21 cellular contexts compared by ENCODE assay signal in genomic region chr5:86152988-86153560, GRCh38.
DNase-seq lines count a peak whose midpoint lies in the region; ATAC-seq, FAIRE-seq and TF ChIP-seq lines count a peak whose summit lies in the region.
"Had no signal": no experiment of that assay in that cellular context is flagged by ENCODE, and none has a peak within 500 bp of the region (broad histone marks: within the 10 kb centered on the region; RNA-seq: fewer than 3 reads in every experiment).

No MANE protein-coding gene starts in this region.

- no peak overlapping the region for H3K56ac ChIP-seq in H1 (replicated peaks; ENCODE audit: insufficient read length, low read depth, low read length)

- H3K14ac ChIP-seq in H1 (ENCODE audit: insufficient read length), result no peak overlapping the region

- H3K79me1 ChIP-seq in H1 (ENCODE audit: low read depth, low read length), result no peaks in the 10 kb centered on the region

- H3K27me3 ChIP-seq in H1 (replicated peaks in 1 of 4; ENCODE audit: control insufficient read depth in 3 of 4, extremely low read depth in 1 of 4, insufficient read depth in 3 of 4, low read length in 3 of 4), result no peaks in the 10 kb centered on the region

- no peak overlapping the region for H3K4me3 ChIP-seq in H1 (ENCODE audit: extremely low read depth in 1 of 4, insufficient read depth in 2 of 4, low read depth in 3 of 4, low read length in 4 of 4)
- H3K4me3 ChIP-seq in foreskin fibroblast (ENCODE audit: low read depth in 1 of 2, low read length in 2 of 2), result no peak overlapping the region
- H3K4me3 ChIP-seq: SK-N-MC had no signal

- no peak overlapping the region for H3K18ac ChIP-seq in H1 (ENCODE audit: extremely low read depth, low read length)

- H2AFZ ChIP-seq in H1 (ENCODE audit: low read length), result 0 out of 2 replicates have a peak overlapping the region, but pooled peaks have one; percentile 35

- no peak overlapping the region for H3K23ac ChIP-seq in H1 (ENCODE audit: insufficient read length)

- no peak overlapping the region for H4K8ac ChIP-seq in H1 (ENCODE audit: extremely low read depth, insufficient read depth, low read length)

- H3K4me2 ChIP-seq in H1 (ENCODE audit: insufficient read depth in 1 of 2, low read depth in 2 of 2, low read length in 2 of 2), result no peak overlapping the region

- TF ChIP-seq POLR2A in H1 (IDR thresholded peaks at IDR 0.05; ENCODE audit: control extremely low read depth in 1 of 2, low read depth in 2 of 2, low read length in 2 of 2) (no peak), GM12892 (IDR thresholded peaks at IDR 0.05; ENCODE audit: low read depth, low read length) (no peak)

- no peaks in the 10 kb centered on the region for H3K9me3 Mint-ChIP-seq in stimulated activated effector memory CD8-positive, alpha-beta T cell treated with anti-CD3 and anti-CD28 coated beads, Interleukin-12 subunit alpha, Interleukin-12 subunit beta, amount 100 ng/mL, for 72 hours

- no peak overlapping the region for H2BK5ac ChIP-seq in H1 (ENCODE audit: low read depth, low read length)

- no peak overlapping the region for H3K27ac Mint-ChIP-seq in stimulated activated effector memory CD8-positive, alpha-beta T cell treated with anti-CD3 and anti-CD28 coated beads, Interleukin-12 subunit alpha, Interleukin-12 subunit beta, amount 100 ng/mL, for 72 hours

- H3K9ac ChIP-seq in H1 (replicated peaks in 1 of 4; ENCODE audit: extremely low read depth in 1 of 4, low read depth in 3 of 4, low read length in 3 of 4), result no peak overlapping the region

- peak in 1 of 2 experiments; percentile 22; a peak in 1 of 4 replicates for TF ChIP-seq RAD21 in H1 (IDR thresholded peaks at IDR 0.05 in 1 of 2, conservative IDR thresholded peaks at IDR 0.05 in 1 of 2; ENCODE audit: low read depth in 2 of 2, low read length in 2 of 2)

- H3K9me3 ChIP-seq in H1 (ENCODE audit: insufficient read depth in 2 of 2, low read depth in 1 of 2, low read length in 1 of 2), result no peaks in the 10 kb centered on the region

- ATAC-seq in stimulated activated effector memory CD8-positive, alpha-beta T cell treated with anti-CD3 and anti-CD28 coated beads, Interleukin-12 subunit alpha, Interleukin-12 subunit beta, amount 100 ng/mL, for 72 hours, result peak; percentile 19

- no peak overlapping the region for H3K27ac ChIP-seq in H1 (ENCODE audit: low read depth, low read length)
- H3K27ac ChIP-seq: SK-N-MC had no signal

- peak; percentile 7 for DNase-seq in DMS53 (lab: John Stamatoyannopoulos, UW)
- DNase-seq in DMS53 treated with DMSO at 0.1 percent for 48 hours (lab: John Stamatoyannopoulos, UW; ENCODE audit: unreplicated experiment), result no peak
- peak; percentile 57 for DNase-seq in NCI-H69 (lab: John Stamatoyannopoulos, UW)
- DNase-seq in H1 (ENCODE audit: low read depth in 1 of 2, low spot score in 2 of 2), result no peak
- no peak for DNase-seq in stimulated activated effector memory CD8-positive, alpha-beta T cell treated with anti-CD3 and anti-CD28 coated beads, Interleukin-12 subunit alpha, Interleukin-12 subunit beta, amount 100 ng/mL, for 72 hours (ENCODE audit: low spot score in 2 of 2)
- DNase-seq in activated CD4-positive, alpha-beta T cell treated with anti-CD3 and anti-CD28 coated beads, Interleukin-2, amount 50 U/mL, for 1 hour, result no peak
- DNase-seq in foreskin fibroblast, result no peak
- no peak for DNase-seq in GM12892 (ENCODE audit: insufficient read length)
- DNase-seq: Calu3, DMS79 treated with DMSO at 0.1 percent for 48 hours, Karpas-422, MV-4-11, NCI-H1105, NCI-H1436 treated with DMSO at 0.1 percent for 48 hours, NCI-H187 treated with DMSO at 0.1 percent for 48 hours, NCI-H526, Right ventricle myocardium superior, RPMI8226 had no signal

- H4K91ac ChIP-seq in H1 (replicated peaks; ENCODE audit: insufficient read length, low read length), result no peak overlapping the region

- H3K4me1 Mint-ChIP-seq in stimulated activated effector memory CD8-positive, alpha-beta T cell treated with anti-CD3 and anti-CD28 coated beads, Interleukin-12 subunit alpha, Interleukin-12 subunit beta, amount 100 ng/mL, for 72 hours, result no peaks in the 10 kb centered on the region

- no peak overlapping the region for H2BK20ac ChIP-seq in H1 (ENCODE audit: low read length)

- WGBS in H1 (ENCODE audit: extremely low coverage in 1 of 2, insufficient coverage in 1 of 2, insufficient read length in 1 of 2, insufficient replicate concordance in 2 of 2, low coverage in 1 of 2, low lambda C conversion rate in 2 of 2, missing lambda C conversion rate in 1 of 2), 2 experiments, result 81% methylated on average over 3 of the region's 3 CpGs; no CpG with 5 or more reads in 1 of the 2 experiments

- CTCF ChIA-PET in H1 (lab: Charles Lee; ENCODE audit: partially characterized antibody), result no interaction called here

- TF ChIP-seq EP300 in H1 (IDR thresholded peaks at IDR 0.05; ENCODE audit: borderline replicate concordance in 1 of 2, low read depth in 2 of 2, low read length in 2 of 2), result no peak

- no peaks in the 10 kb centered on the region for H3K79me2 ChIP-seq in H1 (ENCODE audit: control insufficient read depth in 1 of 2, insufficient read depth in 2 of 2, low read length in 2 of 2)

- H2BK12ac ChIP-seq in H1 (ENCODE audit: low read depth, low read length), result no peak overlapping the region

- no peak overlapping the region for H2AK5ac ChIP-seq in H1 (ENCODE audit: low read depth, low read length)

- no peak overlapping the region for H3K4ac ChIP-seq in H1 (replicated peaks; ENCODE audit: insufficient read length, low read depth, low read length)

- H3K36me3 Mint-ChIP-seq in stimulated activated effector memory CD8-positive, alpha-beta T cell treated with anti-CD3 and anti-CD28 coated beads, Interleukin-12 subunit alpha, Interleukin-12 subunit beta, amount 100 ng/mL, for 72 hours, result no peaks in the 10 kb centered on the region

- H3K23me2 ChIP-seq in H1 (ENCODE audit: low read depth, low read length), result no peaks in the 10 kb centered on the region

- no peak overlapping the region for H2BK15ac ChIP-seq in H1 (ENCODE audit: low read length)

- no peak for FAIRE-seq in H1 (lab: Jason Lieb, UNC)
- no peak for FAIRE-seq in GM12892 (lab: Jason Lieb, UNC)
- FAIRE-seq: GM19239, H54 had no signal

- no peak overlapping the region for H3K4me3 Mint-ChIP-seq in stimulated activated effector memory CD8-positive, alpha-beta T cell treated with anti-CD3 and anti-CD28 coated beads, Interleukin-12 subunit alpha, Interleukin-12 subunit beta, amount 100 ng/mL, for 72 hours

- POLR2A ChIA-PET in H1 (lab: Charles Lee; ENCODE audit: partially characterized antibody), result no interaction called here

- TF ChIP-seq CTCF in H1 (IDR thresholded peaks at IDR 0.05; ENCODE audit: control extremely low read depth in 1 of 3, insufficient read depth in 1 of 3, low read depth in 1 of 3, low read length in 3 of 3) (no peak), foreskin fibroblast (IDR thresholded peaks at IDR 0.05; ENCODE audit: low read depth, low read length) (no peak)

- no peaks in the 10 kb centered on the region for H4K20me1 ChIP-seq in H1 (replicated peaks in 1 of 2; ENCODE audit: control insufficient read depth in 1 of 2, insufficient read depth in 2 of 2, low read length in 2 of 2)

- no peaks in the 10 kb centered on the region for H3K36me3 ChIP-seq in H1 (ENCODE audit: control insufficient read depth in 2 of 4, insufficient read depth in 4 of 4, low read length in 3 of 4)

- no peak overlapping the region for H4K5ac ChIP-seq in H1 (ENCODE audit: insufficient read length, low read depth, low read length)

- H3K4me1 ChIP-seq in H1 (replicated peaks in 1 of 4; ENCODE audit: control insufficient read depth in 3 of 4, insufficient read depth in 4 of 4, low read length in 3 of 4), result no peaks in the 10 kb centered on the region; a peak in 2 of 7 replicates

- no peak overlapping the region for H2BK120ac ChIP-seq in H1 (replicated peaks; ENCODE audit: low read depth, low read length)

TF ChIP-seq in H1, 55 proteins besides CTCF, POLR2A, EP300 and RAD21:
- TF ChIP-seq SRF (IDR thresholded peaks at IDR 0.05; ENCODE audit: low read depth, low read length), result no peak
- no peak for TF ChIP-seq CBX5 (IDR thresholded peaks at IDR 0.05; ENCODE audit: low read depth, low read length)
- TF ChIP-seq NANOG (IDR thresholded peaks at IDR 0.05; ENCODE audit: insufficient read depth, low read depth, low read length, poor library complexity, severe bottlenecking), result no peak
- TF ChIP-seq ATF3 (IDR thresholded peaks at IDR 0.05; ENCODE audit: insufficient read depth, low read depth, low read length), result no peak
- no peak for TF ChIP-seq YY1 (IDR thresholded peaks at IDR 0.05; ENCODE audit: low read depth, low read length)
- TF ChIP-seq SIRT6 (IDR thresholded peaks at IDR 0.05; ENCODE audit: low read length), result no peak
- no peak for TF ChIP-seq TAF7 (optimal IDR thresholded peaks at IDR 0.05; ENCODE audit: borderline replicate concordance, low read depth, low read length)
- TF ChIP-seq FOSL1 (IDR thresholded peaks at IDR 0.05; ENCODE audit: insufficient read depth, low read depth, low read length), result no peak
- TF ChIP-seq E2F6 (IDR thresholded peaks at IDR 0.05), result no peak
TF ChIP-seq in H1: peak in this region for 0.

Comparison
In these comparisons a context has a peak if more than half of its experiments do, and no peak if none do; other contexts are left out.
1. DNase-seq: peak in DMS53 (single experiment) and NCI-H69 (single experiment); none in DMS53 treated with DMSO at 0.1 percent for 48 hours (single experiment), H1 (0 of 2), stimulated activated effector memory CD8-positive, alpha-beta T cell treated with anti-CD3 and anti-CD28 coated beads, Interleukin-12 subunit alpha, Interleukin-12 subunit beta, amount 100 ng/mL, for 72 hours (0 of 2), activated CD4-positive, alpha-beta T cell treated with anti-CD3 and anti-CD28 coated beads, Interleukin-2, amount 50 U/mL, for 1 hour (single experiment), foreskin fibroblast (0 of 2) and GM12892 (single experiment).